Comparison of ENCODE assay signal across 1 cellular context in the genomic region with DNA sequence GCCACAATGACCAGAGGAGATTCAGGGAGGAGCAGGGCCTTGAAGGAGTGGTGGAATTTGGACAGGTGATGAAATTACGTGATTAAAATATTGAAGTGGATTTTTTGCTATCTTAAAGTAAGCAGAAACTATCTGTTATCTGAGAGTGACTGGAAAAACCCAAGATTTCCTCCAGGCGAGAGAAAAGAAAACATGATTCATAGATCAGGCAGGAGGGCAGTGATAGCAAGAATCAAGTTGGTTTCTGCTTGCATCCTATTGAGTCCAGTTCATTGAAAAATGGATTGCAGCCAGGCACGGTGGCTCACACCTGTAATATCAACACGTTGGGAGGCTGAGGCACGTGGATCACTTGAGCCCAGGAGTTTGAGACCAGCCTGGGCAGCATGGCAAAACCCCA.
TF ChIP-seq lines count a peak whose summit lies in the region.

No MANE protein-coding gene starts in this region.

TF ChIP-seq in GM23338, 12 proteins besides CTCF, POLR2A, EP300 and RAD21 (continued from another document):
- TF ChIP-seq, protein P1, sequence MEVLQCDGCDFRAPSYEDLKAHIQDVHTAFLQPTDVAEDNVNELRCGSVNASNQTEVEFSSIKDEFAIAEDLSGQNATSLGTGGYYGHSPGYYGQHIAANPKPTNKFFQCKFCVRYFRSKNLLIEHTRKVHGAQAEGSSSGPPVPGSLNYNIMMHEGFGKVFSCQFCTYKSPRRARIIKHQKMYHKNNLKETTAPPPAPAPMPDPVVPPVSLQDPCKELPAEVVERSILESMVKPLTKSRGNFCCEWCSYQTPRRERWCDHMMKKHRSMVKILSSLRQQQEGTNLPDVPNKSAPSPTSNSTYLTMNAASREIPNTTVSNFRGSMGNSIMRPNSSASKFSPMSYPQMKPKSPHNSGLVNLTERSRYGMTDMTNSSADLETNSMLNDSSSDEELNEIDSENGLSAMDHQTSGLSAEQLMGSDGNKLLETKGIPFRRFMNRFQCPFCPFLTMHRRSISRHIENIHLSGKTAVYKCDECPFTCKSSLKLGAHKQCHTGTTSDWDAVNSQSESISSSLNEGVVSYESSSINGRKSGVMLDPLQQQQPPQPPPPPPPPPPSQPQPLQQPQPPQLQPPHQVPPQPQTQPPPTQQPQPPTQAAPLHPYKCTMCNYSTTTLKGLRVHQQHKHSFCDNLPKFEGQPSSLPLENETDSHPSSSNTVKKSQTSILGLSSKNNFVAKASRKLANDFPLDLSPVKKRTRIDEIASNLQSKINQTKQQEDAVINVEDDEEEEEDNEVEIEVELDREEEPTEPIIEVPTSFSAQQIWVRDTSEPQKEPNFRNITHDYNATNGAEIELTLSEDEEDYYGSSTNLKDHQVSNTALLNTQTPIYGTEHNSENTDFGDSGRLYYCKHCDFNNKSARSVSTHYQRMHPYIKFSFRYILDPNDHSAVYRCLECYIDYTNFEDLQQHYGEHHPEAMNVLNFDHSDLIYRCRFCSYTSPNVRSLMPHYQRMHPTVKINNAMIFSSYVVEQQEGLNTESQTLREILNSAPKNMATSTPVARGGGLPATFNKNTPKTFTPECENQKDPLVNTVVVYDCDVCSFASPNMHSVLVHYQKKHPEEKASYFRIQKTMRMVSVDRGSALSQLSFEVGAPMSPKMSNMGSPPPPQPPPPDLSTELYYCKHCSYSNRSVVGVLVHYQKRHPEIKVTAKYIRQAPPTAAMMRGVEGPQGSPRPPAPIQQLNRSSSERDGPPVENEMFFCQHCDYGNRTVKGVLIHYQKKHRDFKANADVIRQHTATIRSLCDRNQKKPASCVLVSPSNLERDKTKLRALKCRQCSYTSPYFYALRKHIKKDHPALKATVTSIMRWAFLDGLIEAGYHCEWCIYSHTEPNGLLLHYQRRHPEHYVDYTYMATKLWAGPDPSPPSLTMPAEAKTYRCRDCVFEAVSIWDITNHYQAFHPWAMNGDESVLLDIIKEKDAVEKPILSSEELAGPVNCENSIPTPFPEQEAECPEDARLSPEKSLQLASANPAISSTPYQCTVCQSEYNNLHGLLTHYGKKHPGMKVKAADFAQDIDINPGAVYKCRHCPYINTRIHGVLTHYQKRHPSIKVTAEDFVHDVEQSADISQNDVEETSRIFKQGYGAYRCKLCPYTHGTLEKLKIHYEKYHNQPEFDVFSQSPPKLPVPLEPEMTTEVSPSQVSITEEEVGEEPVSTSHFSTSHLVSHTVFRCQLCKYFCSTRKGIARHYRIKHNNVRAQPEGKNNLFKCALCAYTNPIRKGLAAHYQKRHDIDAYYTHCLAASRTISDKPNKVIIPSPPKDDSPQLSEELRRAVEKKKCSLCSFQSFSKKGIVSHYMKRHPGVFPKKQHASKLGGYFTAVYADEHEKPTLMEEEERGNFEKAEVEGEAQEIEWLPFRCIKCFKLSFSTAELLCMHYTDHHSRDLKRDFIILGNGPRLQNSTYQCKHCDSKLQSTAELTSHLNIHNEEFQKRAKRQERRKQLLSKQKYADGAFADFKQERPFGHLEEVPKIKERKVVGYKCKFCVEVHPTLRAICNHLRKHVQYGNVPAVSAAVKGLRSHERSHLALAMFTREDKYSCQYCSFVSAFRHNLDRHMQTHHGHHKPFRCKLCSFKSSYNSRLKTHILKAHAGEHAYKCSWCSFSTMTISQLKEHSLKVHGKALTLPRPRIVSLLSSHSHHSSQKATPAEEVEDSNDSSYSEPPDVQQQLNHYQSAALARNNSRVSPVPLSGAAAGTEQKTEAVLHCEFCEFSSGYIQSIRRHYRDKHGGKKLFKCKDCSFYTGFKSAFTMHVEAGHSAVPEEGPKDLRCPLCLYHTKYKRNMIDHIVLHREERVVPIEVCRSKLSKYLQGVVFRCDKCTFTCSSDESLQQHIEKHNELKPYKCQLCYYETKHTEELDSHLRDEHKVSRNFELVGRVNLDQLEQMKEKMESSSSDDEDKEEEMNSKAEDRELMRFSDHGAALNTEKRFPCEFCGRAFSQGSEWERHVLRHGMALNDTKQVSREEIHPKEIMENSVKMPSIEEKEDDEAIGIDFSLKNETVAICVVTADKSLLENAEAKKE (CRISPR knock-in tag; IDR thresholded peaks at IDR 0.05): no peak
- no peak for TF ChIP-seq NANOG (IDR thresholded peaks at IDR 0.05; ENCODE audit: borderline replicate concordance)
